In genomic region chr3:197847866-197848401, GRCh38 we compare ENCODE assay signal across 8 cellular contexts. TPM values are rescaled to one million over a fixed set of nuclear protein-coding genes. Genes with fewer than 3 reads are reported as not detected.
A peak's percentile ranks its signal among the peaks of the same experiment; 100 is the strongest.
DNase-seq lines count a peak whose midpoint lies in the region; ATAC-seq and TF ChIP-seq lines count a peak whose summit lies in the region.

No MANE protein-coding gene starts in this region.

- H3K4me3 ChIP-seq in CD8-positive, alpha-beta T cell (ENCODE audit: low read depth, low read length) = peak overlapping the region; percentile 24

- no peaks in the 10 kb centered on the region for H3K27me3 Mint-ChIP-seq in CD8-positive, alpha-beta T cell (ENCODE audit: low read depth)
- H3K27me3 Mint-ChIP-seq in endothelial cell (ENCODE audit: unreplicated experiment) = no peaks in the 10 kb centered on the region

- POLR2A ChIA-PET in CD8-positive, alpha-beta T cell (lab: Charles Lee) = interaction anchor here (1.0 to 1.1 kb wide), 3 partner anchors 12 to 99 kb away, joined by 3 to 5 read pairs (median 3); partner anchors contain the start of genes FYTTD1 and LRCH3

- H3K36me3 Mint-ChIP-seq in CD8-positive, alpha-beta T cell = peaks cover 73% of the 10 kb centered on the region
- H3K36me3 Mint-ChIP-seq in endothelial cell (ENCODE audit: low read depth, unreplicated experiment) = peaks cover 37% of the 10 kb centered on the region

- peak overlapping the region; percentile 81 for H3K4me3 Mint-ChIP-seq in CD8-positive, alpha-beta T cell
- no peak overlapping the region for H3K4me3 Mint-ChIP-seq in endothelial cell (ENCODE audit: unreplicated experiment)

- H3K4me1 ChIP-seq in CD8-positive, alpha-beta T cell (ENCODE audit: insufficient read depth, low read length) = peaks cover 12% of the 10 kb centered on the region

- peaks cover 24% of the 10 kb centered on the region for H3K4me1 Mint-ChIP-seq in CD8-positive, alpha-beta T cell (ENCODE audit: low read depth)
- peaks cover 9% of the 10 kb centered on the region for H3K4me1 Mint-ChIP-seq in endothelial cell (ENCODE audit: unreplicated experiment)

- intact Hi-C loops in CD8-positive, alpha-beta T cell (cut with DNase I, micrococcal nuclease) = no loop called here

- TF ChIP-seq CTCF in CD8-positive, alpha-beta T cell (IDR thresholded peaks at IDR 0.05) = no peak
- TF ChIP-seq CTCF in VCaP (conservative IDR thresholded peaks at IDR 0.05) (no peak), endothelial cell (IDR thresholded peaks at IDR 0.05; ENCODE audit: unreplicated experiment) (no peak)

- H3K27ac ChIP-seq in CD8-positive, alpha-beta T cell (ENCODE audit: low read depth, low read length) = peak overlapping the region; percentile 50
- H3K27ac ChIP-seq in VCaP = peak overlapping the region; percentile 67

- DNase-seq in CD8-positive, alpha-beta T cell = peak in 2 of 7 experiments; percentile 19 to 20
- DNase-seq in GM19240 (ENCODE audit: insufficient read length, low spot score) (peak; percentile 29), kidney glomerular epithelial cell (lab: John Stamatoyannopoulos, UW) (peak; percentile 14), SKM-1 (lab: John Stamatoyannopoulos, UW; ENCODE audit: unreplicated experiment) (no peak), endothelial cell (ENCODE audit: low spot score) (no peak), amniotic stem cell (lab: John Stamatoyannopoulos, UW) (no peak)

- H3K36me3 ChIP-seq in CD8-positive, alpha-beta T cell (ENCODE audit: insufficient read depth, low read length) = peaks cover 6% of the 10 kb centered on the region

- H3K9me3 Mint-ChIP-seq in CD8-positive, alpha-beta T cell = no peaks in the 10 kb centered on the region
- H3K9me3 Mint-ChIP-seq in endothelial cell (ENCODE audit: unreplicated experiment) = no peaks in the 10 kb centered on the region

- peak; percentile 94 for ATAC-seq in CD8-positive, alpha-beta T cell
- peak; percentile 83 for ATAC-seq in HG03469 (IDR thresholded peaks at IDR 0.05; ENCODE audit: unreplicated experiment)

- CTCF ChIA-PET in CD8-positive, alpha-beta T cell (lab: Charles Lee) = interaction anchor here (0.6 to 0.9 kb wide), 2 partner anchors 31 to 596 kb away, joined by 3 read pairs; no protein-coding TSS in a partner anchor

- H3K27ac Mint-ChIP-seq in CD8-positive, alpha-beta T cell = peak overlapping the region; percentile 96
- no peak overlapping the region for H3K27ac Mint-ChIP-seq in endothelial cell (ENCODE audit: unreplicated experiment)

- no peaks in the 10 kb centered on the region for H3K9me3 ChIP-seq in CD8-positive, alpha-beta T cell (ENCODE audit: low read length)

- no peaks in the 10 kb centered on the region for H3K27me3 ChIP-seq in CD8-positive, alpha-beta T cell (ENCODE audit: insufficient read depth, low read length)

RNA-seq across cellular contexts. Expression of gene LRCH3, which starts 56.9 kb away (rescaled TPM):
- 10 to 100 TPM; 37.1 to 39.7 TPM for total RNA-seq in CD8-positive, alpha-beta T cell
- 62.2 TPM for total RNA-seq in endothelial cell (ENCODE audit: unreplicated experiment)

Comparison
In these comparisons a context has a peak if more than half of its experiments do, and no peak if none do; other contexts are left out.
1. DNase-seq: peak in GM19240 (single experiment) and kidney glomerular epithelial cell (single experiment); none in SKM-1 (single experiment), endothelial cell (single experiment) and amniotic stem cell (single experiment).